ENCODE assay signal across 1 cellular context in the genomic region with DNA sequence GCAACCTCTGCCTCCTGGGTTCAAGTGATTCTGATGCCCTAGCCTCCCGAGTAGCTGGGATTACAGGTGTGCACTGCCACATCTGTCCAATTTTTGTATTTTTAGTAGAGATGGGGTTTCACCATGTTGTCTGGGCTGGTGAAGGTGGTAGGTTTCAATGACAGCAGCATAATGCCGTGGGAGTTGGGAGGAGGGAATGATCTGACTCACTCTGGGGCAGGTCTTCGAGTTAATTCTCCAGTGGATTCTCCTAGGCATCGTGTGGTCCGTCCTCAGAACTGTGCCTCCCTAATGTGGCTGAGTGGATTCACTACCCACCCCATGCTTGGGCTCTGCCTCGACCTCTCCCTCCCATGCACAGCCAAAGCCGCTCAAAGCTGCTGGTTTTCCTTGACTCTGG.
TF ChIP-seq lines count a peak whose summit lies in the region.

No MANE protein-coding gene starts in this region.

TF ChIP-seq in SK-N-SH, 30 proteins besides CTCF, POLR2A, EP300 and RAD21 (continued from another document):
- TF ChIP-seq MXI1 (IDR thresholded peaks at IDR 0.05; ENCODE audit: low read depth, low read length) (no peak), NRF1 (IDR thresholded peaks at IDR 0.05; ENCODE audit: low read depth, low read length) (no peak), EZH2phosphoT487 (IDR thresholded peaks at IDR 0.05; ENCODE audit: borderline replicate concordance, low read depth) (no peak), CHD2 (IDR thresholded peaks at IDR 0.05; ENCODE audit: low read length, partially characterized antibody) (no peak), POLR2AphosphoS5 (IDR thresholded peaks at IDR 0.05; ENCODE audit: low read depth, low read length) (no peak), ELF1 (IDR thresholded peaks at IDR 0.05) (no peak), JUND (IDR thresholded peaks at IDR 0.05) (no peak), SMC3 (IDR thresholded peaks at IDR 0.05; ENCODE audit: low read depth, low read length) (no peak), RFX5 (IDR thresholded peaks at IDR 0.05; ENCODE audit: low read length) (no peak)
- TF ChIP-seq, protein P1, sequence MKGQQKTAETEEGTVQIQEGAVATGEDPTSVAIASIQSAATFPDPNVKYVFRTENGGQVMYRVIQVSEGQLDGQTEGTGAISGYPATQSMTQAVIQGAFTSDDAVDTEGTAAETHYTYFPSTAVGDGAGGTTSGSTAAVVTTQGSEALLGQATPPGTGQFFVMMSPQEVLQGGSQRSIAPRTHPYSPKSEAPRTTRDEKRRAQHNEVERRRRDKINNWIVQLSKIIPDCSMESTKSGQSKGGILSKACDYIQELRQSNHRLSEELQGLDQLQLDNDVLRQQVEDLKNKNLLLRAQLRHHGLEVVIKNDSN (IDR thresholded peaks at IDR 0.05; ENCODE audit: borderline replicate concordance, low read depth), result no peak
- TF ChIP-seq, protein P2, sequence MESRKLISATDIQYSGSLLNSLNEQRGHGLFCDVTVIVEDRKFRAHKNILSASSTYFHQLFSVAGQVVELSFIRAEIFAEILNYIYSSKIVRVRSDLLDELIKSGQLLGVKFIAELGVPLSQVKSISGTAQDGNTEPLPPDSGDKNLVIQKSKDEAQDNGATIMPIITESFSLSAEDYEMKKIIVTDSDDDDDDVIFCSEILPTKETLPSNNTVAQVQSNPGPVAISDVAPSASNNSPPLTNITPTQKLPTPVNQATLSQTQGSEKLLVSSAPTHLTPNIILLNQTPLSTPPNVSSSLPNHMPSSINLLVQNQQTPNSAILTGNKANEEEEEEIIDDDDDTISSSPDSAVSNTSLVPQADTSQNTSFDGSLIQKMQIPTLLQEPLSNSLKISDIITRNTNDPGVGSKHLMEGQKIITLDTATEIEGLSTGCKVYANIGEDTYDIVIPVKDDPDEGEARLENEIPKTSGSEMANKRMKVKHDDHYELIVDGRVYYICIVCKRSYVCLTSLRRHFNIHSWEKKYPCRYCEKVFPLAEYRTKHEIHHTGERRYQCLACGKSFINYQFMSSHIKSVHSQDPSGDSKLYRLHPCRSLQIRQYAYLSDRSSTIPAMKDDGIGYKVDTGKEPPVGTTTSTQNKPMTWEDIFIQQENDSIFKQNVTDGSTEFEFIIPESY (IDR thresholded peaks at IDR 0.05; ENCODE audit: borderline replicate concordance, low read depth), result no peak
